Comparison of ENCODE assay signal across 8 cellular contexts in the genomic region with DNA sequence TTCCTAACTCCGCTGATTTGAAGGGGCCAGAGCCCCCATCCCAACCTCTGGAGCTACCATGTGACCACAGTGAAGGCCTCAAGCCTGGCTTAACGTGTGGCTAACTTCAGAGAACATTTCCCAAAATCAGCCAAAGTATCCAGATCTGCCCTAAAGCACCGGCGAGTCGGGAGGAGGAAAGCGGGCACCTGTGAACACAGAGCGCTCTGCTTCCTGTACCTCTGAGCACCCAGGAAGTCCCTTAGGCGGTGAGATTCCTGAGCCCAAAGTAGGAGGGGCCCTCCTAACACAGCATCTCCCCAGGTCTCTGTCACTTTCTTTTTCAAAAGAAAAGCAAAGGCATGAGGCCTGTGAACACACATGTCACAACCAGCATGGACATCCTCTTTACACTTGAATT. TPM values are rescaled to one million over a fixed set of nuclear protein-coding genes. Genes with fewer than 3 reads are reported as not detected.
DNase-seq lines count a peak whose midpoint lies in the region; ATAC-seq and TF ChIP-seq lines count a peak whose summit lies in the region.

No MANE protein-coding gene starts in this region.

- H3K79me2 ChIP-seq in parathyroid adenoma, result peaks cover 26% of the 10 kb centered on the region

- peak overlapping the region; percentile 74 for H3K4me2 ChIP-seq in parathyroid adenoma (ENCODE audit: low read length)

- TF ChIP-seq CTCF in CD14-positive monocyte (IDR thresholded peaks at IDR 0.05) (no peak), parathyroid adenoma (IDR thresholded peaks at IDR 0.05) (no peak)

- peaks cover 0 to 3% (median 0%) of the 10 kb centered on the region in 7 donors for H3K9me3 Mint-ChIP-seq in CD14-positive monocyte

- H3K27ac ChIP-seq in duodenal mucosa (ENCODE audit: low read depth, low read length) (no peak overlapping the region), parathyroid adenoma (no peak overlapping the region)

- H3K36me3 ChIP-seq in duodenal mucosa (ENCODE audit: control insufficient read depth in 1 of 2, insufficient read depth in 2 of 2, low read length in 2 of 2), result no peaks in the 10 kb centered on the region
- no peaks in the 10 kb centered on the region for H3K36me3 ChIP-seq in parathyroid adenoma (ENCODE audit: control insufficient read depth, insufficient read depth, low read length)

- H3K4me1 ChIP-seq in duodenal mucosa (ENCODE audit: control insufficient read depth in 1 of 2, insufficient read depth in 2 of 2, low read length in 2 of 2), result peaks cover 13 to 20% of the 10 kb centered on the region in 2 donors
- peaks cover 22% of the 10 kb centered on the region for H3K4me1 ChIP-seq in parathyroid adenoma

- peak overlapping the region; percentile 89 to 93 for H3K4me3 Mint-ChIP-seq in CD14-positive monocyte

- intact Hi-C loops in CD14-positive monocyte (cut with micrococcal nuclease), result loop anchor here (5.0 to 10.0 kb wide), 3 partner anchors 41 to 1119 kb away; partner anchors contain the start of gene SHQ1 (in 1 of the 2)

- H3K9me3 ChIP-seq in duodenal mucosa (ENCODE audit: control insufficient read depth in 1 of 2, low read length in 2 of 2) (no peaks in the 10 kb centered on the region), parathyroid adenoma (ENCODE audit: control insufficient read depth, low read length) (no peaks in the 10 kb centered on the region)

- H3K27me3 ChIP-seq in duodenal mucosa (ENCODE audit: control insufficient read depth in 1 of 2, insufficient read depth in 2 of 2, low read length in 2 of 2), result no peaks in the 10 kb centered on the region
- no peaks in the 10 kb centered on the region for H3K27me3 ChIP-seq in parathyroid adenoma (ENCODE audit: control insufficient read depth, insufficient read depth, low read length)

- H3K9ac ChIP-seq in duodenal mucosa (ENCODE audit: low read depth in 1 of 2, low read length in 2 of 2) (peak overlapping the region; percentile 56 to 66), parathyroid adenoma (no peak overlapping the region)

- peaks cover 3 to 9% (median 5%) of the 10 kb centered on the region in 3 donors for H3K27me3 Mint-ChIP-seq in CD14-positive monocyte (ENCODE audit: low read depth in 3 of 3)

- DNase-seq in CD14-positive monocyte (ENCODE audit: low spot score) (no peak), DMS 273 (lab: John Stamatoyannopoulos, UW; ENCODE audit: unreplicated experiment) (no peak), NCI-H2107 (lab: John Stamatoyannopoulos, UW) (no peak)
- DNase-seq in activated CD4-positive, alpha-beta T cell treated with anti-CD3 and anti-CD28 coated beads for 1 hour, result peak; percentile 23

- no peak for ATAC-seq in GM18907 (IDR thresholded peaks at IDR 0.05; ENCODE audit: unreplicated experiment)
- no peak for ATAC-seq in GM19452 (IDR thresholded peaks at IDR 0.05; ENCODE audit: unreplicated experiment)

- H3K4me3 ChIP-seq in duodenal mucosa (ENCODE audit: low read depth in 1 of 2, low read length in 2 of 2) (peak overlapping the region; percentile 63 to 68), parathyroid adenoma (ENCODE audit: low read depth, low read length) (no peak overlapping the region)

- H3K4me1 Mint-ChIP-seq in CD14-positive monocyte, result peaks cover 67% of the 10 kb centered on the region

- H3K27ac Mint-ChIP-seq in CD14-positive monocyte, result peak overlapping the region; percentile 82 to 97 (median 92)

- peak overlapping the region; percentile 94 for H2AFZ ChIP-seq in parathyroid adenoma

- H3K36me3 Mint-ChIP-seq in CD14-positive monocyte, result peaks cover 8 to 9% of the 10 kb centered on the region in 2 donors

RNA-seq across cellular contexts. Expression of gene EIF4E3, which starts 0.9 kb away (rescaled TPM):
- polyA plus RNA-seq in CD14-positive monocyte, result 100 to 1,000 TPM in 1 of 2 donors, 10 to 100 TPM in 1; 58.6 to 111 TPM

RNA-seq across cellular contexts. Expression of gene GPR27, which starts 27.5 kb away (rescaled TPM):
- polyA plus RNA-seq in CD14-positive monocyte, result 10 to 100 TPM in 1 of 2 donors, 1 to 10 TPM in 1; 6.6 to 19.6 TPM

RNA-seq across cellular contexts. Expression of gene PROK2, which starts 58.8 kb away (rescaled TPM):
- polyA plus RNA-seq in CD14-positive monocyte, result 10 to 100 TPM; 25.4 to 81.7 TPM
